Comparison of ENCODE assay signal across 1 cellular context in genomic region chr1:48450505-48450904, GRCh38.
TF ChIP-seq lines count a peak whose summit lies in the region.

No MANE protein-coding gene starts in this region.

TF ChIP-seq in SK-N-SH treated with all-trans-retinoic acid at 6 μM for 48 hours, 23 proteins besides CTCF, POLR2A, EP300 and RAD21 (continued from another document):
- TF ChIP-seq BACH2 (CRISPR knock-in tag; IDR thresholded peaks at IDR 0.05; ENCODE audit: borderline replicate concordance), result no peak
- no peak for TF ChIP-seq TOX (CRISPR knock-in tag; IDR thresholded peaks at IDR 0.05; ENCODE audit: borderline replicate concordance)
TF ChIP-seq in SK-N-SH treated with all-trans-retinoic acid at 6 μM for 48 hours: peak in this region for 0.
